9 cellular contexts compared by ENCODE assay signal in genomic region chr21:42337830-42338729, GRCh38. TPM values are rescaled to one million over a fixed set of nuclear protein-coding genes. Genes with fewer than 3 reads are reported as not detected.
DNase-seq lines count a peak whose midpoint lies in the region; ATAC-seq and TF ChIP-seq lines count a peak whose summit lies in the region.
"Had no signal": no experiment of that assay in that cellular context is flagged by ENCODE, and none has a peak within 500 bp of the region (broad histone marks: within the 10 kb centered on the region; RNA-seq: fewer than 3 reads in every experiment).

No MANE protein-coding gene starts in this region.

- H3K36me3 ChIP-seq in DOHH2 (ENCODE audit: control insufficient read depth, low read length) = no peaks in the 10 kb centered on the region
- H3K36me3 ChIP-seq in cardiac muscle cell = no peaks in the 10 kb centered on the region
- H3K36me3 ChIP-seq in psoas muscle (ENCODE audit: insufficient read depth in 1 of 2, low read depth in 1 of 2) = no peaks in the 10 kb centered on the region
- no peaks in the 10 kb centered on the region for H3K36me3 ChIP-seq in aorta (ENCODE audit: control insufficient read depth in 1 of 2, insufficient read depth in 2 of 2, low read length in 1 of 2)

- peaks cover 12% of the 10 kb centered on the region for H3K4me1 Mint-ChIP-seq in activated naive CD4-positive, alpha-beta T cell treated with anti-CD3 and anti-CD28 coated beads, Interleukin-2, amount 50 U/mL, for 24 hours

- TF ChIP-seq CTCF in DOHH2 (IDR thresholded peaks at IDR 0.05; ENCODE audit: low read depth, low read length, poor library complexity, severe bottlenecking) = peak; percentile 68
- peak; percentile 78 for TF ChIP-seq CTCF in cardiac muscle cell (IDR thresholded peaks at IDR 0.05; ENCODE audit: low read depth, low read length)
- peak; percentile 50 for TF ChIP-seq CTCF in psoas muscle (IDR thresholded peaks at IDR 0.05)

- DNase-seq in NAMALWA (ENCODE audit: low spot score) (peak; percentile 74), SKM-1 treated with dmso at 0.1 percent for 144 hours (lab: John Stamatoyannopoulos, UW; ENCODE audit: unreplicated experiment) (peak; percentile 39), cardiac muscle cell (ENCODE audit: low read depth in 1 of 2, low spot score in 1 of 2) (peak; percentile 63 to 68), psoas muscle (peak; percentile 60 to 71), aorta (peak in 1 of 2 donors; percentile 65)

- H3K36me3 Mint-ChIP-seq in activated naive CD4-positive, alpha-beta T cell treated with anti-CD3 and anti-CD28 coated beads, Interleukin-2, amount 50 U/mL, for 24 hours = no peaks in the 10 kb centered on the region

- H3K27ac Mint-ChIP-seq in activated naive CD4-positive, alpha-beta T cell treated with anti-CD3 and anti-CD28 coated beads, Interleukin-2, amount 50 U/mL, for 24 hours = peak overlapping the region; percentile 19

- H3F3A ChIP-seq in DOHH2 (ENCODE audit: control insufficient read depth, insufficient read depth) = peaks cover 5% of the 10 kb centered on the region; the same call in 1 of the 2 replicates

- no peaks in the 10 kb centered on the region for H4K20me1 ChIP-seq in DOHH2 (ENCODE audit: control insufficient read depth, insufficient read depth, low read depth, low read length)

- H3K27me3 Mint-ChIP-seq in activated naive CD4-positive, alpha-beta T cell treated with anti-CD3 and anti-CD28 coated beads, Interleukin-2, amount 50 U/mL, for 24 hours = no peaks in the 10 kb centered on the region

- H3K9me2 ChIP-seq in DOHH2 (replicated peaks; ENCODE audit: control insufficient read depth, low read length) = no peaks in the 10 kb centered on the region

- H3K4me3 Mint-ChIP-seq in activated naive CD4-positive, alpha-beta T cell treated with anti-CD3 and anti-CD28 coated beads, Interleukin-2, amount 50 U/mL, for 24 hours = peak overlapping the region; percentile 34

- H3K4me3 ChIP-seq in DOHH2 (ENCODE audit: low read length) (no peak overlapping the region), cardiac muscle cell (no peak overlapping the region), psoas muscle (no peak overlapping the region), aorta (ENCODE audit: low read length in 2 of 2) (no peak overlapping the region)

- H3K9me3 ChIP-seq in DOHH2 (ENCODE audit: control insufficient read depth, insufficient read depth, low read length) = no peaks in the 10 kb centered on the region
- no peaks in the 10 kb centered on the region for H3K9me3 ChIP-seq in cardiac muscle cell (ENCODE audit: low read depth)
- no peaks in the 10 kb centered on the region for H3K9me3 ChIP-seq in psoas muscle
- no peaks in the 10 kb centered on the region for H3K9me3 ChIP-seq in aorta (ENCODE audit: control insufficient read depth, low read length)

- H3K27me3 ChIP-seq in DOHH2 (ENCODE audit: control insufficient read depth, low read length) (peaks cover 15% of the 10 kb centered on the region), cardiac muscle cell (no peaks in the 10 kb centered on the region), psoas muscle (ENCODE audit: insufficient read depth in 3 of 3, low read length in 2 of 3) (peaks cover 0 to 40% (median 0%) of the 10 kb centered on the region in 3 donors), aorta (ENCODE audit: control insufficient read depth in 1 of 2, insufficient read depth in 2 of 2, low read length in 1 of 2) (no peaks in the 10 kb centered on the region)

- ATAC-seq in psoas muscle = peak; percentile 39 to 79 (median 74)
- peak; percentile 54 for ATAC-seq in aorta (ENCODE audit: low FRiP score)
- ATAC-seq in HG02571 (IDR thresholded peaks at IDR 0.05; ENCODE audit: unreplicated experiment) = no peak

- no peaks in the 10 kb centered on the region for H3K79me2 ChIP-seq in DOHH2 (ENCODE audit: control insufficient read depth, low read length)

- intact Hi-C loops in psoas muscle (cut with DNase I) = no loop called here
- intact Hi-C loops in aorta (cut with DNase I) = no loop called here

- H3K4me1 ChIP-seq in DOHH2 (ENCODE audit: control insufficient read depth, low read length) = peaks cover 6% of the 10 kb centered on the region; the same call in 1 of the 2 replicates
- H3K4me1 ChIP-seq in cardiac muscle cell (ENCODE audit: low read depth) = no peaks in the 10 kb centered on the region
- H3K4me1 ChIP-seq in psoas muscle = no peaks in the 10 kb centered on the region
- H3K4me1 ChIP-seq in aorta (ENCODE audit: control insufficient read depth in 1 of 2, insufficient read depth in 2 of 2, low read length in 2 of 2) = no peaks in the 10 kb centered on the region

- no peak overlapping the region for H3K27ac ChIP-seq in DOHH2 (ENCODE audit: low read depth, low read length)
- no peak overlapping the region for H3K27ac ChIP-seq in cardiac muscle cell
- no peak overlapping the region for H3K27ac ChIP-seq in psoas muscle
- no peak overlapping the region for H3K27ac ChIP-seq in aorta (ENCODE audit: low read depth in 1 of 2, low read length in 2 of 2)

- 31 to 36% (median 32%) methylated on average over 22 to 23 of the region's 23 CpGs for WGBS in psoas muscle, 3 donors
- 24 to 32% methylated on average over 23 of the region's 23 CpGs for WGBS in aorta, 2 donors

- no peak overlapping the region; the same call in 1 of the 2 replicates for H3K4me2 ChIP-seq in DOHH2 (ENCODE audit: low read length)

- H3K9me3 Mint-ChIP-seq in activated naive CD4-positive, alpha-beta T cell treated with anti-CD3 and anti-CD28 coated beads, Interleukin-2, amount 50 U/mL, for 24 hours = no peaks in the 10 kb centered on the region

RNA-seq across cellular contexts. Expression of gene TFF2, which starts 12.7 kb away (rescaled TPM):
- total RNA-seq in cardiac muscle cell (not detected in 2 replicates), psoas muscle (not detected), aorta (not detected)
- polyA plus RNA-seq in cardiac muscle cell (not detected in 2 replicates), psoas muscle (not detected), aorta (1 to 10 TPM in 1 of 2 donors, not detected in 1; 2.1 TPM)
- total RNA-seq: activated CD8-positive, alpha-beta memory T cell treated with anti-CD3 and anti-CD28 coated beads for 36 hours had no signal

RNA-seq across cellular contexts. Expression of gene TFF3, which starts 22.9 kb away (rescaled TPM):
- total RNA-seq in cardiac muscle cell (not detected in 2 replicates), psoas muscle (1 to 10 TPM; 1.1 to 3.0 (median 2.3) TPM), aorta (1 to 10 TPM; 2.4 to 3.8 TPM)
- polyA plus RNA-seq in cardiac muscle cell (0.38 TPM in 1 of 2 replicates, not detected in the other), psoas muscle (1 to 10 TPM in 2 of 3 donors, under 1 TPM in 1; 0.92 to 3.3 (median 2.1) TPM), aorta (100 to 1,000 TPM in 1 of 2 donors, 10 to 100 TPM in 1; 27.5 to 170 TPM)
- total RNA-seq: activated CD8-positive, alpha-beta memory T cell treated with anti-CD3 and anti-CD28 coated beads for 36 hours had no signal

RNA-seq across cellular contexts. Expression of gene TFF1, which starts 28.3 kb away (rescaled TPM):
- total RNA-seq in cardiac muscle cell = not detected in 2 replicates
- not detected in 2 replicates for polyA plus RNA-seq in cardiac muscle cell
- not detected for total RNA-seq in psoas muscle
- under 1 TPM in 1 of 3 donors, not detected in 2; 0.16 TPM for polyA plus RNA-seq in psoas muscle
- total RNA-seq in aorta = not detected
- polyA plus RNA-seq in aorta = 10 to 100 TPM in 1 of 2 donors, 1 to 10 TPM in 1; 7.6 to 32.4 TPM
- total RNA-seq: activated CD8-positive, alpha-beta memory T cell treated with anti-CD3 and anti-CD28 coated beads for 36 hours had no signal

RNA-seq across cellular contexts. Expression of gene TMPRSS3, which starts 57.8 kb away (rescaled TPM):
- total RNA-seq in cardiac muscle cell = 0.25 TPM in 1 of 2 replicates, not detected in the other
- not detected in 2 replicates for polyA plus RNA-seq in cardiac muscle cell
- total RNA-seq in psoas muscle = under 1 TPM in 1 of 4 donors, not detected in 3; 0.25 TPM
- polyA plus RNA-seq in psoas muscle = not detected
- under 1 TPM in 1 of 2 donors, not detected in 1; 0.15 TPM for total RNA-seq in aorta
- polyA plus RNA-seq in aorta = under 1 TPM in 1 of 2 donors, not detected in 1; 0.15 TPM
